Comparison of ENCODE assay signal across 8 cellular contexts in the genomic region with DNA sequence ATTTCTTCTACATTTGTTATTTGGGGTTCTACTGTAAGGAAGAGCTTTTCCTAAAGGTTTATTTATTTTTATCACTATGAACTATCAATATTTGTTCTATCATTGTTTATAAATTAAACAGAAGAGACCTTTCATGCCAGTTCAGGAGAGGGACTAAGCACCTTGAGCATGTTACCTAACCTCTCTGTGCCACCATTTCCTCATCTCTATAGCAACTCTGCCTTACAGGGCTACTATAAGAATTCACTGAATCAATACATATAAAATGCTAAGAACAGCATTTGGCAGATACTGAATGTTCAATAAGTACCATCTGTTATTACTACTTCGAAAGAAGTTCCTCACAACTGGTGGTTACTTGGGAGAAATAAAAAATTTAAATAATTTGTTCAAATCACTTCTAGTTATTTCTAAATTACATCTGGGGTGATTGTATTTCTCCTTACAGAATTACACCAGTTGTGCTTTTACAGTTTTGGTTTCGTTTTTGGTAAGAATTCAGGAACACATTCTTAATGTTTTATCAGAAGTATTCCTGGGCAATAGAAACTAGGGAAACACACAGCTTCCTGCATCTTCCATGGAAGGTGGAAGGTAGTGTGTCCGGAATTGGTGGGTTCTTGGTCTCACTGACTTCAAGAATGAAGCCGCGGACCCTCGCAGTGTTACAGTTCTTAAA. TPM values are rescaled to one million over a fixed set of nuclear protein-coding genes. Genes with fewer than 3 reads are reported as not detected.
DNase-seq lines count a peak whose midpoint lies in the region; ATAC-seq and TF ChIP-seq lines count a peak whose summit lies in the region.

No MANE protein-coding gene starts in this region.

- H3K9me2 ChIP-seq in PC-3 (replicated peaks; ENCODE audit: low read length), result no peaks in the 10 kb centered on the region

- intact Hi-C loops in right cardiac atrium (cut with DNase I), result no loop called here
- intact Hi-C loops in left ventricle myocardium superior (cut with micrococcal nuclease), result no loop called here
- intact Hi-C loops in PC-3 (cut with micrococcal nuclease), result loop anchor here (5.0 kb wide), 2 partner anchors 49 to 134 kb away; a partner anchor contains a TSS
- intact Hi-C loops in upper lobe of right lung (cut with DNase I), result no loop called here

- H3F3A ChIP-seq in PC-3 (ENCODE audit: low read length, unreplicated experiment), result peaks cover 4% of the 10 kb centered on the region

- ATAC-seq in right cardiac atrium (no peak), left ventricle myocardium superior (no peak), PC-3 (peak; percentile 43), upper lobe of right lung (no peak)

- TF ChIP-seq CTCF in PC-3 (conservative IDR thresholded peaks at IDR 0.05; ENCODE audit: low read depth, low read length), result no peak
- TF ChIP-seq CTCF in fibroblast of the aortic adventitia (IDR thresholded peaks at IDR 0.05; ENCODE audit: insufficient read depth, low read length), result no peak
- TF ChIP-seq CTCF in upper lobe of right lung (IDR thresholded peaks at IDR 0.05), result no peak

- peak overlapping the region; percentile 83 for H3K9ac ChIP-seq in PC-3 (ENCODE audit: low read length)

- H3K27ac ChIP-seq in right cardiac atrium (ENCODE audit: low read length) (no peak overlapping the region), PC-3 (ENCODE audit: low read length) (peak overlapping the region; percentile 33), upper lobe of right lung (peak overlapping the region; percentile 7)

- 64% methylated on average over 6 of the region's 6 CpGs for whole genome bisulfite sequencing in right cardiac atrium

- no peaks in the 10 kb centered on the region for H3K4me1 ChIP-seq in right cardiac atrium (ENCODE audit: control insufficient read depth, insufficient read depth, low read length)
- H3K4me1 ChIP-seq in PC-3 (ENCODE audit: insufficient read depth, low read length), result peaks cover 29% of the 10 kb centered on the region
- H3K4me1 ChIP-seq in upper lobe of right lung, result no peaks in the 10 kb centered on the region

- peak overlapping the region; percentile 40 for H3K4me3 ChIP-seq in right cardiac atrium (ENCODE audit: low read length)
- peak overlapping the region; percentile 70 for H3K4me3 ChIP-seq in PC-3 (ENCODE audit: low read length)
- peak overlapping the region; percentile 37 for H3K4me3 ChIP-seq in fibroblast of the aortic adventitia (ENCODE audit: low read depth, low read length)
- H3K4me3 ChIP-seq in upper lobe of right lung, result peak overlapping the region; percentile 47

- H2AFZ ChIP-seq in PC-3 (ENCODE audit: low read length), result peak overlapping the region; percentile 63

- peak in 1 of 3 donors; percentile 48 for DNase-seq in right cardiac atrium
- DNase-seq in left ventricle myocardium superior, result no peak
- peak; percentile 23 for DNase-seq in PC-3
- DNase-seq in fibroblast of the aortic adventitia (ENCODE audit: low read depth), result peak; percentile 41
- no peak for DNase-seq in upper lobe of right lung
- DNase-seq in COLO829 (ENCODE audit: low spot score), result no peak
- no peak for DNase-seq in foreskin melanocyte
- DNase-seq in ureter (ENCODE audit: low spot score), result no peak

- H4K20me1 ChIP-seq in PC-3 (ENCODE audit: low read length), result no peaks in the 10 kb centered on the region

- peak overlapping the region; percentile 83 for H3K4me2 ChIP-seq in PC-3 (ENCODE audit: low read length)

- H3K79me2 ChIP-seq in PC-3 (ENCODE audit: low read length), result no peaks in the 10 kb centered on the region

- H3K9me3 ChIP-seq in right cardiac atrium (ENCODE audit: control insufficient read depth, low read length) (no peaks in the 10 kb centered on the region), PC-3 (ENCODE audit: low read length) (no peaks in the 10 kb centered on the region), upper lobe of right lung (no peaks in the 10 kb centered on the region)

- POLR2A ChIA-PET in PC-3 (lab: Charles Lee; ENCODE audit: unreplicated experiment), result interaction anchor here (0.6 kb wide), 1 partner anchor 9 kb away, joined by 4 read pairs; no protein-coding TSS in a partner anchor

- BruUV-seq in PC-3 (replicated peaks; lab: Mats Ljungman, UMichigan), result TSS peak; percentile 99

- H3K27me3 ChIP-seq in right cardiac atrium (ENCODE audit: control insufficient read depth, insufficient read depth) (no peaks in the 10 kb centered on the region), PC-3 (ENCODE audit: low read length) (no peaks in the 10 kb centered on the region), upper lobe of right lung (no peaks in the 10 kb centered on the region)

- CTCF ChIA-PET in PC-3 (lab: Charles Lee), result no interaction called here

- H3K36me3 ChIP-seq in PC-3 (ENCODE audit: low read depth, low read length) (no peaks in the 10 kb centered on the region), upper lobe of right lung (no peaks in the 10 kb centered on the region)

RNA-seq across cellular contexts. Expression of a gene that starts 32.9 kb away (rescaled TPM):
- total RNA-seq in right cardiac atrium, result under 1 TPM; 0.08 to 0.26 (median 0.16) TPM
- 0.29 TPM for polyA plus RNA-seq in right cardiac atrium
- total RNA-seq in left ventricle myocardium superior, result 3.2 TPM
- total RNA-seq in PC-3 (2014; rRNA removed), result 1.3 and 2.2 TPM in 2 replicates
- 15.0 TPM in 1 of 2 replicates, not detected in the other for total RNA-seq in fibroblast of the aortic adventitia (ENCODE audit: low replicate concordance)
- total RNA-seq in upper lobe of right lung, result 0.69 TPM
- total RNA-seq in ureter, result 0.65 TPM

RNA-seq across cellular contexts. Expression of a gene that starts 47.0 kb away (rescaled TPM):
- total RNA-seq in right cardiac atrium (1 to 10 TPM; 2.7 to 7.3 (median 3.7) TPM), left ventricle myocardium superior (3.4 TPM), PC-3 (2014; rRNA removed) (203 and 222 TPM in 2 replicates), fibroblast of the aortic adventitia (ENCODE audit: low replicate concordance) (0.54 TPM in 1 of 2 replicates, not detected in the other), upper lobe of right lung (14.6 TPM), ureter (7.4 TPM)
- polyA plus RNA-seq in right cardiac atrium, result 11.3 TPM

Comparison
In these comparisons a context has a peak if more than half of its experiments do, and no peak if none do; other contexts are left out.
1. DNase-seq: peak in PC-3 (single experiment) and fibroblast of the aortic adventitia (single experiment); none in left ventricle myocardium superior (single experiment), upper lobe of right lung (single experiment), COLO829 (single experiment), foreskin melanocyte (single experiment) and ureter (single experiment).
2. RNA of a gene that starts 47.0 kb away (total RNA-seq): 203 to 222 TPM in PC-3; 14.6 TPM in upper lobe of right lung (single experiment), 7.4 TPM in ureter (single experiment), 2.7 to 7.3 TPM in right cardiac atrium, 3.4 TPM in left ventricle myocardium superior (single experiment) and 0.54 TPM in fibroblast of the aortic adventitia; every median in the first group is over 10 times any median in the second.
3. Peak in every context shown above with its lines, with median percentiles within 50 percentile points of each other: H3K4me3 ChIP-seq.